ENCODE assay signal across 9 cellular contexts in genomic region chr12:4992881-4993280, GRCh38. TPM values are rescaled to one million over a fixed set of nuclear protein-coding genes. Genes with fewer than 3 reads are reported as not detected.
"Had no signal": no experiment of that assay in that cellular context is flagged by ENCODE, and none has a peak within 500 bp of the region (broad histone marks: within the 10 kb centered on the region; RNA-seq: fewer than 3 reads in every experiment).

No MANE protein-coding gene starts in this region.

- H3K9me3 Mint-ChIP-seq: HFFc6 had no signal

- H3K27ac Mint-ChIP-seq: HFFc6 had no signal

- DNase-seq: GOT3, H7, HFFc6, IMR-90, KG1 had no signal

- H3K4me3 Mint-ChIP-seq: HFFc6 had no signal

- H3K9me3 ChIP-seq: HAP-1 had no signal

- H3K36me3 ChIP-seq: HAP-1 had no signal

- ATAC-seq: HCT116, K562 had no signal

- H3K4me3 ChIP-seq: HAP-1, K562 had no signal

RNA-seq across cellular contexts. Expression of gene KCNA5, which starts 50.8 kb away (rescaled TPM):
- total RNA-seq: HFFc6, HT-29, IMR-90, K562 had no signal
- polyA plus RNA-seq: IMR-90, K562 had no signal
